ENCODE assay signal across 36 cellular contexts in genomic region chr12:15853877-15854276, GRCh38.
"Had no signal": no experiment of that assay in that cellular context is flagged by ENCODE, and none has a peak within 500 bp of the region (broad histone marks: within the 10 kb centered on the region; RNA-seq: fewer than 3 reads in every experiment).

No MANE protein-coding gene starts in this region.

- ATAC-seq: activated CD8-positive, alpha-beta memory T cell treated with anti-CD3 and anti-CD28 coated beads, Interleukin-2, amount 10 ng/mL, durations not matched to agents 7 days and 5 days; PC-3; Right ventricle myocardium inferior; SK-N-SH treated with all-trans-retinoic acid at 6 μM for 48 hours; T-cell had no signal

- H3K9me3 Mint-ChIP-seq: activated CD4-positive, alpha-beta memory T cell treated with anti-CD3 and anti-CD28 coated beads, Interleukin-2, amount 10 ng/mL, durations not matched to agents 7 days and 5 days; activated naive CD8-positive, alpha-beta T cell treated with anti-CD3 and anti-CD28 coated beads for 36 hours; central memory CD8-positive, alpha-beta T cell; T-cell had no signal

- H3K9me3 ChIP-seq: Peyer's patch had no signal

- H3K36me3 ChIP-seq: brain microvascular endothelial cell, cardiac muscle cell, Peyer's patch, WERI-Rb-1 had no signal

- H3K9ac ChIP-seq: KMS-11 had no signal

- DNase-seq: activated CD4-positive, alpha-beta memory T cell treated with anti-CD3 and anti-CD28 coated beads, Interleukin-2, amount 10 ng/mL, durations not matched to agents 7 days and 5 days; activated CD4-positive, alpha-beta T cell treated with anti-CD3 and anti-CD28 coated beads for 1 hour; activated CD4-positive, alpha-beta T cell treated with anti-CD3 and anti-CD28 coated beads for 48 hours; activated CD4-positive, CD25-positive, alpha-beta regulatory T cell; activated CD8-positive, alpha-beta memory T cell treated with anti-CD3 and anti-CD28 coated beads for 24 hours; activated CD8-positive, alpha-beta memory T cell treated with anti-CD3 and anti-CD28 coated beads, Interleukin-2, amount 10 ng/mL, durations not matched to agents 7 days and 5 days; activated CD8-positive, alpha-beta memory T cell treated with anti-CD3 and anti-CD28 coated beads, Interleukin-2, amount 50 U/mL, for 48 hours; activated effector memory CD4-positive, alpha-beta T cell treated with anti-CD3 and anti-CD28 coated beads, Interleukin-2, amount 50 U/mL, for 16 hours; activated naive CD4-positive, alpha-beta T cell; activated naive CD4-positive, alpha-beta T cell treated with anti-CD3 and anti-CD28 coated beads, Interleukin-2, amount 50 U/mL, for 16 hours; activated naive CD8-positive, alpha-beta T cell treated with anti-CD3 and anti-CD28 coated beads for 36 hours; activated T-cell treated with anti-CD3 and anti-CD28 coated beads, Interleukin-2, amount 50 U/mL, for 48 hours; amniotic stem cell; aorta; brain microvascular endothelial cell; NCI-H1105; NCI-H1417 treated with DMSO at 0.1 percent for 48 hours; NCI-H1930; NCI-H2081 treated with DMSO at 0.1 percent for 48 hours; NCI-H345; NCI-H526; NCI-H748 treated with DMSO at 0.1 percent for 48 hours; NK-92 treated with Interleukin-12 subunit alpha and Interleukin-12 subunit beta, amount 100 ng/mL, for 24 hours; PC-3; Peyer's patch; SIG-M5; T-cell; T-helper 2 cell; T-helper 9 cell; WERI-Rb-1 had no signal

- H3K27ac ChIP-seq: brain microvascular endothelial cell, cardiac muscle cell, KMS-11, Peyer's patch, RWPE1, WERI-Rb-1 had no signal

- H3K36me3 Mint-ChIP-seq: activated CD8-positive, alpha-beta memory T cell treated with anti-CD3 and anti-CD28 coated beads, Interleukin-2, amount 10 ng/mL, durations not matched to agents 7 days and 5 days; activated naive CD8-positive, alpha-beta T cell treated with anti-CD3 and anti-CD28 coated beads for 36 hours; T-cell had no signal

- H3K4me1 Mint-ChIP-seq: activated CD4-positive, alpha-beta memory T cell treated with anti-CD3 and anti-CD28 coated beads, Interleukin-2, amount 10 ng/mL, durations not matched to agents 7 days and 5 days; activated CD8-positive, alpha-beta memory T cell treated with anti-CD3 and anti-CD28 coated beads, Interleukin-2, amount 10 ng/mL, durations not matched to agents 7 days and 5 days; activated naive CD8-positive, alpha-beta T cell treated with anti-CD3 and anti-CD28 coated beads for 36 hours; central memory CD8-positive, alpha-beta T cell; T-cell had no signal

- H3K4me3 Mint-ChIP-seq: activated CD4-positive, alpha-beta memory T cell treated with anti-CD3 and anti-CD28 coated beads, Interleukin-2, amount 10 ng/mL, durations not matched to agents 7 days and 5 days; activated CD8-positive, alpha-beta memory T cell treated with anti-CD3 and anti-CD28 coated beads, Interleukin-2, amount 10 ng/mL, durations not matched to agents 7 days and 5 days; activated naive CD8-positive, alpha-beta T cell treated with anti-CD3 and anti-CD28 coated beads for 36 hours; central memory CD8-positive, alpha-beta T cell; T-cell had no signal

- H3K4me1 ChIP-seq: Peyer's patch had no signal

- H3K4me2 ChIP-seq: KMS-11 had no signal

- H3K4me3 ChIP-seq: cardiac muscle cell, Peyer's patch had no signal

- H3K27me3 ChIP-seq: brain microvascular endothelial cell, cardiac muscle cell, Peyer's patch had no signal

- H3K27ac Mint-ChIP-seq: activated CD4-positive, alpha-beta memory T cell treated with anti-CD3 and anti-CD28 coated beads, Interleukin-2, amount 10 ng/mL, durations not matched to agents 7 days and 5 days; activated CD8-positive, alpha-beta memory T cell treated with anti-CD3 and anti-CD28 coated beads, Interleukin-2, amount 10 ng/mL, durations not matched to agents 7 days and 5 days; activated naive CD8-positive, alpha-beta T cell treated with anti-CD3 and anti-CD28 coated beads for 36 hours; T-cell had no signal
